23 cellular contexts compared by ENCODE assay signal in genomic region chr4:39892988-39893692, GRCh38.
"Had no signal": no experiment of that assay in that cellular context is flagged by ENCODE, and none has a peak within 500 bp of the region (broad histone marks: within the 10 kb centered on the region; RNA-seq: fewer than 3 reads in every experiment).

No MANE protein-coding gene starts in this region.

- DNase-seq: activated CD4-positive, alpha-beta T cell treated with anti-CD3 and anti-CD28 coated beads for 1 hour; activated CD4-positive, alpha-beta T cell treated with anti-CD3 and anti-CD28 coated beads, Interleukin-2, amount 10 ng/mL, durations not matched to agents 24 days and 14 days; activated CD4-positive, alpha-beta T cell treated with anti-CD3 and anti-CD28 coated beads, Interleukin-2, amount 50 U/mL, for 48 hours; activated T-cell treated with anti-CD3 and anti-CD28 coated beads, Interleukin-2, amount 50 U/mL, for 72 hours; aorta; MG63; MV-4-11; NCI-H1105; NCI-H1436 treated with DMSO at 0.1 percent for 48 hours; NCI-H187; NCI-H2081; NCI-H510A treated with DMSO at 0.1 percent for 48 hours; NCI-H69; NK-92 treated with Interleukin-12 subunit alpha and Interleukin-12 subunit beta, amount 100 ng/mL, for 24 hours; Peyer's patch; Right ventricle myocardium superior had no signal

- H3K9ac ChIP-seq: KMS-11 had no signal

- H3K36me3 ChIP-seq: breast epithelium had no signal

- H3K4me1 Mint-ChIP-seq: activated CD4-positive, alpha-beta T cell treated with anti-CD3 and anti-CD28 coated beads, Interleukin-2, amount 10 ng/mL, durations not matched to agents 24 days and 14 days; activated naive CD4-positive, alpha-beta T cell treated with anti-CD3 and anti-CD28 coated beads, Interleukin-2, amount 50 U/mL, for 24 hours had no signal

- H3K4me3 Mint-ChIP-seq: activated CD4-positive, alpha-beta T cell treated with anti-CD3 and anti-CD28 coated beads, Interleukin-2, amount 10 ng/mL, durations not matched to agents 24 days and 14 days; activated naive CD4-positive, alpha-beta T cell treated with anti-CD3 and anti-CD28 coated beads, Interleukin-2, amount 50 U/mL, for 24 hours; activated T-cell treated with anti-CD3 and anti-CD28 coated beads, Interleukin-2, amount 50 U/mL, for 72 hours; T-helper 1 cell treated with Interleukin-12 subunit alpha and Interleukin-12 subunit beta and Interleukin-4 antibody, amounts not matched to agents 30 μg/mL and 1 μg/mL, for 36 hours had no signal

- ATAC-seq: activated T-cell treated with anti-CD3 and anti-CD28 coated beads, Interleukin-2, amount 50 U/mL, for 72 hours; SK-N-SH treated with all-trans-retinoic acid at 6 μM for 48 hours had no signal

- H3K27me3 Mint-ChIP-seq: activated CD4-positive, alpha-beta T cell treated with anti-CD3 and anti-CD28 coated beads, Interleukin-2, amount 10 ng/mL, durations not matched to agents 24 days and 14 days; activated naive CD4-positive, alpha-beta T cell treated with anti-CD3 and anti-CD28 coated beads, Interleukin-2, amount 50 U/mL, for 24 hours had no signal

- H3K27ac Mint-ChIP-seq: activated CD4-positive, alpha-beta T cell treated with anti-CD3 and anti-CD28 coated beads, Interleukin-2, amount 10 ng/mL, durations not matched to agents 24 days and 14 days; activated T-cell treated with anti-CD3 and anti-CD28 coated beads, Interleukin-2, amount 50 U/mL, for 72 hours; T-helper 1 cell treated with Interleukin-12 subunit alpha and Interleukin-12 subunit beta and Interleukin-4 antibody, amounts not matched to agents 30 μg/mL and 1 μg/mL, for 36 hours had no signal

- H3K9me3 ChIP-seq: breast epithelium, MG63, Peyer's patch, SJSA1 had no signal

- H3K4me3 ChIP-seq: breast epithelium, MG63, Peyer's patch, SJSA1 had no signal

- H3K27ac ChIP-seq: breast epithelium, KMS-11, Peyer's patch, RWPE1, SJSA1 had no signal

- H3K4me1 ChIP-seq: breast epithelium, Peyer's patch, SJSA1 had no signal

- H3K4me2 ChIP-seq: KMS-11 had no signal

- H3K27me3 ChIP-seq: breast epithelium, MG63, Peyer's patch, SJSA1 had no signal

- H3K9me3 Mint-ChIP-seq: activated CD4-positive, alpha-beta T cell treated with anti-CD3 and anti-CD28 coated beads, Interleukin-2, amount 10 ng/mL, durations not matched to agents 24 days and 14 days; activated naive CD4-positive, alpha-beta T cell treated with anti-CD3 and anti-CD28 coated beads, Interleukin-2, amount 50 U/mL, for 24 hours; activated T-cell treated with anti-CD3 and anti-CD28 coated beads, Interleukin-2, amount 50 U/mL, for 72 hours; T-helper 1 cell treated with Interleukin-12 subunit alpha and Interleukin-12 subunit beta and Interleukin-4 antibody, amounts not matched to agents 30 μg/mL and 1 μg/mL, for 36 hours had no signal
